Comparison of ENCODE assay signal across 9 cellular contexts in the genomic region with DNA sequence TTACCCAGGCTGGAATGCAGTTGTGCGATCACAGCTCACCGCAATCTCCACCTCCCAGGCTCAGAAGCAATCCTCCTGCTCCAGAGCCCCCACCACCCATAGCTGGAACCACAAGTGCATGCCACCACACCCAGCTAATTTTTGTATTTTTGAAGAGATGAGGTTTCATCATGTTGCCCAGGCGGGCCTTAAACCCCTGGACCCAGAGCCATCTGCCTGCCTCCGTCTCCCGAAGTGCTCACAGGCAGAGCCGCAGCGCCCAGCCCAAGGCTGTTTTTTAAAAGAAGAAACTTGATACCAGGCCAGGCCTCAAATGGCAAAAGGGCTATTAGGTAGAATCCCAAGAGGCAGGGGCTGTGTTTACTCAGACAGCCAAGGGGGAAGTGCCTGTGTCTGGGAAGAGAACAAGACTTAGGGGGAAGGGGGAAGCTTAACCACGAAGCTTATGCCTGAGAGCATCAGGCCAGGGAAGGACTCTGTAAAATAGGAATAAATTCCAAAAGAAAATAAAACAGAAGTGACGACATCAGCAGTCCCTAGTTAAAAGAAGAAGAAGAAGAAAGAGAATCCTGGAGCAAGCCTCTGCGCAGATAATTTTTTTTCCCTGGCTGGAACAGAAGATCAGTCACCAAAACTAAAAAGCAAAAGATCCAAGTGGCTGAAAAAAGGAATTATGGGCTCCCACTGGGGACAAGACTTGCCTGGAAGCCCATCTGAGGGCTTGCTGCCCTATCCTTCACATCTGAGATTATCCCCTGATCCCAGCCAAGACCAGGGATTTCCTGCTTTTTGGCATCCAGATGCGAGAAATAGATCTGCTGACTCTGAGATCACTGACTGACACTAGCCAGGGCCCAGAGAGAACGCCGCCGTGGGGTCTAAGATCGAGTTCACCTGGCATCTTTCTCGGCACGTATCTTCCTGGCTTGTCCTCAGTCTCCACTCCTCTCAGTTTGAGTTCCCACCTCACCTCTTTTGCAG.
DNase-seq lines count a peak whose midpoint lies in the region; ATAC-seq, FAIRE-seq and TF ChIP-seq lines count a peak whose summit lies in the region.
"Had no signal": no experiment of that assay in that cellular context is flagged by ENCODE, and none has a peak within 500 bp of the region (broad histone marks: within the 10 kb centered on the region; RNA-seq: fewer than 3 reads in every experiment).

No MANE protein-coding gene starts in this region.

- no peak overlapping the region for H3K4me3 Mint-ChIP-seq in chondrocyte (ENCODE audit: unreplicated experiment)

- 77% methylated on average over 17 of the region's 17 CpGs for WGBS in A549 (ENCODE audit: missing lambda C conversion rate)

- TF ChIP-seq RAD21 in A549 (conservative IDR thresholded peaks at IDR 0.05 in 1 of 2, IDR thresholded peaks at IDR 0.05 in 1 of 2), result no peak

- TF ChIP-seq POLR2A in A549 (IDR thresholded peaks at IDR 0.05; ENCODE audit: low read length), result no peak

- TF ChIP-seq EP300 in A549 (IDR thresholded peaks at IDR 0.05), result no peak

- no peak for TF ChIP-seq CTCF in A549 (IDR thresholded peaks at IDR 0.05)
- TF ChIP-seq CTCF in chondrocyte (IDR thresholded peaks at IDR 0.05), result no peak

- DNase-seq in A549 (ENCODE audit: low read depth in 1 of 2, low spot score in 1 of 2) (no peak), NCI-H128 (lab: John Stamatoyannopoulos, UW; ENCODE audit: unreplicated experiment) (peak; percentile 81), chondrocyte (ENCODE audit: low spot score) (no peak), SW480 (ENCODE audit: low spot score) (no peak)
- no peak for DNase-seq in stimulated activated CD4-positive, alpha-beta T cell treated with anti-CD3 and anti-CD28 coated beads, Interleukin-4, amount 100 ng/mL, for 1 hour
- DNase-seq in stimulated activated CD4-positive, alpha-beta T cell treated with anti-CD3 and anti-CD28 coated beads, Interleukin-2, amount 100 ng/mL, for 24 hours, result no peak

- POLR2A ChIA-PET in A549 (lab: Yijun Ruan, JAX), result no interaction called here

- H3K4me3 ChIP-seq in A549 (no peak overlapping the region), mucosa of rectum (ENCODE audit: low read length in 2 of 2) (no peak overlapping the region)
- H3K4me3 ChIP-seq: BLaER1 treated with 17β-estradiol and CSF1 and Interleukin-3, amounts not matched to agents 10 nM and 100 nM had no signal

- H3K27ac Mint-ChIP-seq in chondrocyte (ENCODE audit: unreplicated experiment), result peak overlapping the region; percentile 84

- H3K4me1 Mint-ChIP-seq in chondrocyte (ENCODE audit: low read depth), result peaks cover 30% of the 10 kb centered on the region

- no peaks in the 10 kb centered on the region for H3K36me3 ChIP-seq in mucosa of rectum (ENCODE audit: control insufficient read depth in 2 of 2, insufficient read depth in 2 of 2, low read length in 2 of 2)
- H3K36me3 ChIP-seq: BLaER1 treated with 17β-estradiol and CSF1 and Interleukin-3, amounts not matched to agents 10 nM and 100 nM had no signal

- H3K9me3 ChIP-seq in A549, result no peaks in the 10 kb centered on the region
- H3K9me3 ChIP-seq in mucosa of rectum (ENCODE audit: control insufficient read depth in 2 of 2, low read length in 2 of 2), result no peaks in the 10 kb centered on the region

- no peak for FAIRE-seq in A549 (lab: Jason Lieb, UNC)

- H3K4me1 ChIP-seq in A549 (no peaks in the 10 kb centered on the region), mucosa of rectum (ENCODE audit: control insufficient read depth in 2 of 2, insufficient read depth in 2 of 2, low read length in 2 of 2) (peaks cover 3 to 10% of the 10 kb centered on the region in 2 donors)

- H3K36me3 Mint-ChIP-seq in chondrocyte (ENCODE audit: low read depth), result no peaks in the 10 kb centered on the region

- no peak overlapping the region for H3K4me2 ChIP-seq in A549

- no peak overlapping the region for H3K9ac ChIP-seq in mucosa of rectum (ENCODE audit: low read depth in 1 of 2, low read length in 2 of 2)

- H3K27ac ChIP-seq in A549 (no peak overlapping the region), mucosa of rectum (ENCODE audit: low read depth in 2 of 2, low read length in 2 of 2) (peak overlapping the region; percentile 3 to 13)

- ATAC-seq in A549, result no peak
- ATAC-seq in HG02588 (IDR thresholded peaks at IDR 0.05; ENCODE audit: unreplicated experiment), result no peak

- CTCF ChIA-PET in A549 (lab: Yijun Ruan, JAX), result interaction anchor here (2.3 kb wide), 1 partner anchor 8 kb away, joined by 4 read pairs; no protein-coding TSS in a partner anchor

- peaks cover 5% of the 10 kb centered on the region for H3K9me3 Mint-ChIP-seq in chondrocyte (ENCODE audit: low read depth)

- no peaks in the 10 kb centered on the region for H3K27me3 Mint-ChIP-seq in chondrocyte (ENCODE audit: low read depth)

- H3K27me3 ChIP-seq in mucosa of rectum (ENCODE audit: control insufficient read depth in 2 of 2, insufficient read depth in 2 of 2, low read length in 2 of 2), result no peaks in the 10 kb centered on the region
- H3K27me3 ChIP-seq: BLaER1 treated with 17β-estradiol and CSF1 and Interleukin-3, amounts not matched to agents 10 nM and 100 nM had no signal

TF ChIP-seq in A549, 52 proteins besides CTCF, POLR2A, EP300 and RAD21:
- TF ChIP-seq MAFK (IDR thresholded peaks at IDR 0.05; ENCODE audit: partially characterized antibody), result peak; percentile 55
- TF ChIP-seq EHF (CRISPR knock-in tag; IDR thresholded peaks at IDR 0.05), result no peak
- no peak for TF ChIP-seq CHD4 (IDR thresholded peaks at IDR 0.05; ENCODE audit: borderline replicate concordance)
- no peak for TF ChIP-seq POLR2AphosphoS2 (conservative IDR thresholded peaks at IDR 0.05; ENCODE audit: low read length)
- no peak for TF ChIP-seq TP53 (CRISPR knock-in tag; IDR thresholded peaks at IDR 0.05)

Comparison
In these comparisons a context has a peak if more than half of its experiments do, and no peak if none do; other contexts are left out.
1. H3K27ac ChIP-seq: peak in mucosa of rectum (2 of 2); none in A549 (0 of 2).